ENCODE assay signal across 1 cellular context in genomic region chr7:105258919-105259318, GRCh38.
TF ChIP-seq lines count a peak whose summit lies in the region.

No MANE protein-coding gene starts in this region.

TF ChIP-seq in K562, 482 proteins besides CTCF, POLR2A, EP300 and RAD21:
- peak; percentile 85; the same call in 1 of the 2 replicates for TF ChIP-seq SMARCE1 (IDR thresholded peaks at IDR 0.05)
- TF ChIP-seq ARID1B (IDR thresholded peaks at IDR 0.05), result peak; percentile 36; the same call in 1 of the 2 replicates
- peak in 1 of 2 experiments; percentile 77; a peak in 2 of 4 replicates for TF ChIP-seq FOXA3 (CRISPR knock-in tag; conservative IDR thresholded peaks at IDR 0.05 in 1 of 2, IDR thresholded peaks at IDR 0.05 in 1 of 2)
- peak; percentile 13; the same call in 1 of the 2 replicates for TF ChIP-seq CTBP1 (IDR thresholded peaks at IDR 0.05; ENCODE audit: borderline replicate concordance)
- peak; percentile 18; the same call in 1 of the 2 replicates for TF ChIP-seq ATF7 (IDR thresholded peaks at IDR 0.05)
- TF ChIP-seq KDM1A (IDR thresholded peaks at IDR 0.05), result 0 out of 4 replicates have a peak, but pooled peaks have one; percentile 16 to 21
- peak; percentile 42; the same call in 1 of the 2 replicates for TF ChIP-seq SOX6 (IDR thresholded peaks at IDR 0.05)
TF ChIP-seq in K562: peak in this region for 7; not testable (repeated sequence) for 475.
